11 cellular contexts compared by ENCODE assay signal in the genomic region with DNA sequence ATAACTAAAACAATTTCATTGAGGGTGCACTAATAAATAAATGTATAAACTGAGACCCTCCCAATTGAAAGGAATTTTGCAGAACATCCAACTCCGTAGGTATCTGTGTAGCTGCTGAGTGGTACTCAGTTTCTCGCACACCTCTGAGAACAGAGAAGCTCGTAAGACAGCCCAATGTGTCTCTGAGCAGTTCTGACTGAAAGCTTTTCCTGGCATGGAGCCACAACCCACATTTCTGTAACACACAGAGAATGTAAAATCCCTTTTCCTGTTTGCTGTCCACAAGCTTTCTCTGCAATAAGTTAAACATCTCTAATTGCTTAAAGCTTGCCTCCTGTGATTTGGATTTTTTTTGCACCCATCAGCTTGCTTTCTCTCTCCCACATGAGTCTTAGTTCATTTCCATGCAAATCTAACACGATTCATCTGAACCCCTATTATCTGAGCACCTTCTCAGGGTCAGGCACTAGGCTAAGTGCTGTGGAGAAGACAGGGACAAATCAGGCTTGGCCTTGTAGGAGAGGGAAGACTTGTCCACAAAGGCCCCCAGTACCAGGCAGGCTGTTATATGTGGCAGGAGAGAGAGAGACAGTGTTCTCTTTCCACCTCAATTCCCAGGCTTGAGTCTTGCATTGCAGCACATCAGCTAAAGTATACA. TPM values are rescaled to one million over a fixed set of nuclear protein-coding genes. Genes with fewer than 3 reads are reported as not detected.
DNase-seq lines count a peak whose midpoint lies in the region; ATAC-seq and TF ChIP-seq lines count a peak whose summit lies in the region.
"Had no signal": no experiment of that assay in that cellular context is flagged by ENCODE, and none has a peak within 500 bp of the region (broad histone marks: within the 10 kb centered on the region; RNA-seq: fewer than 3 reads in every experiment).

No MANE protein-coding gene starts in this region.

- no peaks in the 10 kb centered on the region for H3K27me3 ChIP-seq in SJSA1 (replicated peaks)

- H3K4me3 ChIP-seq in SJSA1 = no peak overlapping the region
- no peak overlapping the region for H3K4me3 ChIP-seq in fibroblast of the aortic adventitia (ENCODE audit: low read depth, low read length)

- no peak for ATAC-seq in HG03565 (IDR thresholded peaks at IDR 0.05; ENCODE audit: unreplicated experiment)

- in situ Hi-C loops in G401 (cut with HindIII; ENCODE audit: low sequenced_read_pairs) = no loop called here

- H3K4me1 ChIP-seq in SJSA1 (replicated peaks) = peaks cover 29% of the 10 kb centered on the region
- H3K4me1 ChIP-seq: parathyroid adenoma had no signal

- no peak overlapping the region for H3K27ac ChIP-seq in SJSA1
- H3K27ac ChIP-seq: parathyroid adenoma had no signal

- peak; percentile 5 for DNase-seq in stimulated activated CD4-positive, alpha-beta T cell treated with anti-CD3 and anti-CD28 coated beads, Interleukin-15, amount 100 ng/mL, for 24 hours
- no peak for DNase-seq in stimulated activated CD4-positive, alpha-beta T cell treated with anti-CD3 and anti-CD28 coated beads, Interleukin-4, amount 100 ng/mL, for 24 hours
- DNase-seq in SJSA1 (ENCODE audit: low read depth in 1 of 2, low spot score in 2 of 2) (peak; percentile 51 to 67), fibroblast of the aortic adventitia (ENCODE audit: low read depth) (peak; percentile 82), G401 (ENCODE audit: low spot score) (no peak), NOMO-1 treated with dmso at 0.1 percent for 144 hours (lab: John Stamatoyannopoulos, UW; ENCODE audit: unreplicated experiment) (no peak), NCI-H2196 (lab: John Stamatoyannopoulos, UW; ENCODE audit: unreplicated experiment) (no peak)
- DNase-seq: activated CD4-positive, alpha-beta T cell treated with anti-CD3 and anti-CD28 coated beads, Interleukin-2, amount 50 U/mL, for 4 hours; cerebellar nuclear complex had no signal

- H3K36me3 ChIP-seq in SJSA1 = no peaks in the 10 kb centered on the region

- H3K9me3 ChIP-seq in SJSA1 (replicated peaks) = no peaks in the 10 kb centered on the region; the same call in 1 of the 2 replicates

- no peak for TF ChIP-seq CTCF in fibroblast of the aortic adventitia (IDR thresholded peaks at IDR 0.05; ENCODE audit: insufficient read depth, low read length)

RNA-seq across cellular contexts. Expression of a gene that starts 44.2 kb away (rescaled TPM):
- 0.22 and 0.50 TPM in 2 replicates for total RNA-seq in SJSA1 (2014; rRNA removed; shearing (Covaris generic))
- 25.1 and 25.3 TPM in 2 replicates for total RNA-seq in fibroblast of the aortic adventitia (ENCODE audit: low replicate concordance)
- not detected in 2 replicates for total RNA-seq in G401 (2014; rRNA removed; shearing (Covaris generic))

Comparison
In these comparisons a context has a peak if more than half of its experiments do, and no peak if none do; other contexts are left out.
1. DNase-seq: peak in stimulated activated CD4-positive, alpha-beta T cell treated with anti-CD3 and anti-CD28 coated beads, Interleukin-15, amount 100 ng/mL, for 24 hours (single experiment), SJSA1 (2 of 2) and fibroblast of the aortic adventitia (single experiment); none in stimulated activated CD4-positive, alpha-beta T cell treated with anti-CD3 and anti-CD28 coated beads, Interleukin-4, amount 100 ng/mL, for 24 hours (single experiment), G401 (single experiment), NOMO-1 treated with dmso at 0.1 percent for 144 hours (single experiment) and NCI-H2196 (single experiment).
2. RNA of a gene that starts 44.2 kb away (total RNA-seq): 25.1 to 25.3 TPM in fibroblast of the aortic adventitia; 0.22 to 0.50 TPM in SJSA1 and not detected in G401; every median in the first group is over 10 times any median in the second.